15 cellular contexts compared by ENCODE assay signal in the genomic region with DNA sequence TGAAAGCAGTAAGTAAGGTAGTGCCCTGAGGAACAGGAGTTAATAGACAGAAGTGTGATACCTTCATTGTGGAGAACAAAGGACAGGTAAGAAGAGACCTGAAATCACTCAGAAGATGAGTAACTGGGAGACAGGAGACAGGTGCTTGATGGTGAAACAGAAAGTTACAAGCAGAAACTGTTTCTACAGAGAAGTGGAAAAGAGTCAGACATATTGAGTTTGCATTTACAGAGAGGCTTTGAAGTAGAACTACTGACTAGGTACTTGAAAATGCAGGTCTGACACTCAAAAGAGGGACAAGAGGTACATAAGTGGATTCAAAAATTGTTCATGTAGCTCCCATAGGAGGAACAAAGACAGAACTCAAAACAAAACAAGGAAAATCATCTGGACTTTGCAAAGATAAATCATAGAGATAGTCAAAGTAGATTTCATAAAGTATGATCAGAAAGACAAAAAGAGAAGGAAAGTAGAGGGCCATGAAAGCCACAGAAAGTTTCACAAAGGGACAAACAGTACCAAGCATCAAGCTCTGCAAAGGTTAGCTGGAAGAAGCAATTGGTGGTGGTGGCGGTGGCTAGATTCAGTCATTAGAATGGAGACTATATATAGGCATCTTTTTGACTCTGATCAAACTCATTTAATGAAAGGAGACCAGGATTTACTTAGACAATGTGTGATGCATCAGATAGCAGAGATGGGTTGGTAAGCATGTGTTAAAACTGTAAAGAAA.
DNase-seq lines count a peak whose midpoint lies in the region; ATAC-seq, FAIRE-seq and TF ChIP-seq lines count a peak whose summit lies in the region.
"Had no signal": no experiment of that assay in that cellular context is flagged by ENCODE, and none has a peak within 500 bp of the region (broad histone marks: within the 10 kb centered on the region; RNA-seq: fewer than 3 reads in every experiment).

No MANE protein-coding gene starts in this region.

- no peak for TF ChIP-seq CTCF in OCI-LY1 (IDR thresholded peaks at IDR 0.05; ENCODE audit: low read length)

- H3K4me3 ChIP-seq in OCI-LY1 (ENCODE audit: low read depth, low read length, poor library complexity, severe bottlenecking) (no peak overlapping the region), aorta (ENCODE audit: low read length in 2 of 2) (no peak overlapping the region)
- H3K4me3 ChIP-seq: HAP-1, SJCRH30 had no signal

- H3K4me2 ChIP-seq in OCI-LY1 (ENCODE audit: low read length), result peak overlapping the region; percentile 30

- intact Hi-C loops in aorta (cut with DNase I), result no loop called here

- H3K79me2 ChIP-seq in OCI-LY1 (ENCODE audit: insufficient read depth, low read length), result no peaks in the 10 kb centered on the region

- no peaks in the 10 kb centered on the region for H3K9me3 ChIP-seq in OCI-LY1 (ENCODE audit: low read length)
- no peaks in the 10 kb centered on the region for H3K9me3 ChIP-seq in aorta (ENCODE audit: control insufficient read depth, low read length)
- H3K9me3 ChIP-seq: HAP-1, SJCRH30 had no signal

- peak overlapping the region; percentile 14; the same call in 1 of the 2 replicates for H3K9ac ChIP-seq in OCI-LY1 (ENCODE audit: low read length)

- H3K36me3 ChIP-seq in OCI-LY1 (ENCODE audit: insufficient read depth, low read length) (no peaks in the 10 kb centered on the region), aorta (ENCODE audit: control insufficient read depth in 1 of 2, insufficient read depth in 2 of 2, low read length in 1 of 2) (no peaks in the 10 kb centered on the region)
- H3K36me3 ChIP-seq: HAP-1, SJCRH30 had no signal

- H3K27ac ChIP-seq in OCI-LY1 (ENCODE audit: low read depth, low read length, poor library complexity, severe bottlenecking), result peak overlapping the region; percentile 80
- H3K27ac ChIP-seq in aorta (ENCODE audit: low read depth in 1 of 2, low read length in 2 of 2), result no peak overlapping the region
- H3K27ac ChIP-seq: SJCRH30 had no signal

- DNase-seq in HTR-8/SVneo (ENCODE audit: insufficient read length, low spot score) (no peak), SHP77 treated with DMSO at 0.1 percent for 48 hours (lab: John Stamatoyannopoulos, UW) (no peak), aorta (no peak), NCI-H1048 (lab: John Stamatoyannopoulos, UW) (no peak)
- DNase-seq: activated CD8-positive, alpha-beta memory T cell treated with anti-CD3 and anti-CD28 coated beads for 24 hours; EL; left cardiac atrium; natural killer cell; SJCRH30; stimulated activated naive CD8-positive, alpha-beta T cell treated with anti-CD3 and anti-CD28 coated beads, Interleukin-15, amount 100 ng/mL, for 72 hours had no signal

- H3K4me1 ChIP-seq in OCI-LY1 (ENCODE audit: insufficient read depth, low read length, severe bottlenecking) (peaks cover 37% of the 10 kb centered on the region), aorta (ENCODE audit: control insufficient read depth in 1 of 2, insufficient read depth in 2 of 2, low read length in 2 of 2) (no peaks in the 10 kb centered on the region)
- H3K4me1 ChIP-seq: SJCRH30 had no signal

- no peaks in the 10 kb centered on the region for H4K20me1 ChIP-seq in OCI-LY1 (ENCODE audit: insufficient read depth, low read length)

- no peaks in the 10 kb centered on the region for H3K27me3 ChIP-seq in OCI-LY1 (ENCODE audit: insufficient read depth, low read length)
- no peaks in the 10 kb centered on the region for H3K27me3 ChIP-seq in aorta (ENCODE audit: control insufficient read depth in 1 of 2, insufficient read depth in 2 of 2, low read length in 1 of 2)
- H3K27me3 ChIP-seq: SJCRH30 had no signal

- no peaks in the 10 kb centered on the region for H3F3A ChIP-seq in OCI-LY1 (ENCODE audit: insufficient read depth, low read length)

- peak overlapping the region; percentile 1; the same call in 1 of the 2 replicates for H2AFZ ChIP-seq in OCI-LY1 (ENCODE audit: low read length)

- ATAC-seq in GM18867 (IDR thresholded peaks at IDR 0.05; ENCODE audit: unreplicated experiment) (peak; percentile 92), GM21717 (IDR thresholded peaks at IDR 0.05; ENCODE audit: unreplicated experiment) (peak; percentile 90), HG03457 (IDR thresholded peaks at IDR 0.05; ENCODE audit: unreplicated experiment) (peak; percentile 67), aorta (ENCODE audit: low FRiP score) (no peak)
- ATAC-seq: left cardiac atrium; natural killer cell; stimulated activated naive CD8-positive, alpha-beta T cell treated with anti-CD3 and anti-CD28 coated beads, Interleukin-15, amount 100 ng/mL, for 72 hours had no signal

- FAIRE-seq in HTR-8/SVneo (lab: Jason Lieb, UNC), result no peak

- WGBS in aorta, 2 donors, result 85 to 92% methylated on average over 1 of the region's 1 CpG

- no peaks in the 10 kb centered on the region for H3K9me2 ChIP-seq in OCI-LY1 (ENCODE audit: low read depth, low read length)
